Comparison of ENCODE assay signal across 10 cellular contexts in the genomic region with DNA sequence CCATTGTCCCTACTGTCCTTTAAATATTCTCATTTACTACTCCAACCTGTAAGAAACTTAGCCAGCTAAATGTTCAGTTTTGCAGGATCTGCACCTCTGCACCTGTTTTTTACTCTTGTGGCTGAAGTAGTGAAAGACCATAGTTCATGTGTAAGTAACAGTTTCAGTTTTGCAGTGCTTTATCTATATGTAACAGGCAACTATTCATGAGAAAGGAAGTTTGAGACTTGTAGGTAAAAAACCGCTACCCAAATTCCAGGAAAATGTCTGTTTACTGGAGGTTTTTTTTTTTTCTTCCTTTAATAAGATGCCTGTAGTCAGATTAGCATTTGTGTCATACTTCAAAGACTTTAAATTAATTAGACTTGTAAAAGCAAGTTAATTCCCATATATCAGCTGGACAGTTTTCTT. TPM values are rescaled to one million over a fixed set of nuclear protein-coding genes. Genes with fewer than 3 reads are reported as not detected.
DNase-seq lines count a peak whose midpoint lies in the region; ATAC-seq, FAIRE-seq and TF ChIP-seq lines count a peak whose summit lies in the region.
"Had no signal": no experiment of that assay in that cellular context is flagged by ENCODE, and none has a peak within 500 bp of the region (broad histone marks: within the 10 kb centered on the region; RNA-seq: fewer than 3 reads in every experiment).

No MANE protein-coding gene starts in this region.

- H3K4me1 Mint-ChIP-seq in activated naive CD4-positive, alpha-beta T cell treated with anti-CD3 and anti-CD28 coated beads, Interleukin-2, amount 10 ng/mL, durations not matched to agents 7 days and 5 days, result peaks cover 51% of the 10 kb centered on the region
- H3K4me1 Mint-ChIP-seq in activated CD4-positive, alpha-beta memory T cell treated with anti-CD3 and anti-CD28 coated beads for 36 hours (ENCODE audit: low read depth), result peaks cover 51% of the 10 kb centered on the region

- no peaks in the 10 kb centered on the region for H3K36me3 ChIP-seq in upper lobe of left lung
- H3K36me3 ChIP-seq: thyroid gland had no signal

- CTCF ChIA-PET in activated naive CD4-positive, alpha-beta T cell treated with anti-CD3 and anti-CD28 coated beads, Interleukin-2, amount 10 ng/mL, durations not matched to agents 7 days and 5 days (lab: Charles Lee), result interaction anchor here (0.7 to 2.3 kb wide), 10 partner anchors 13 to 65 kb away, joined by 3 to 10 read pairs (median 4); no protein-coding TSS in a partner anchor
- CTCF ChIA-PET in activated CD4-positive, alpha-beta memory T cell treated with anti-CD3 and anti-CD28 coated beads for 36 hours (lab: Charles Lee), result interaction anchor here (1.0 to 2.0 kb wide), 8 partner anchors 9 to 200 kb away, joined by 3 to 9 read pairs (median 5); no protein-coding TSS in a partner anchor

- H3K27me3 ChIP-seq in upper lobe of left lung, result no peaks in the 10 kb centered on the region
- H3K27me3 ChIP-seq: thyroid gland had no signal

- no peaks in the 10 kb centered on the region for H3K9me3 ChIP-seq in upper lobe of left lung
- H3K9me3 ChIP-seq: thyroid gland had no signal

- no peaks in the 10 kb centered on the region for H3K27me3 Mint-ChIP-seq in activated naive CD4-positive, alpha-beta T cell treated with anti-CD3 and anti-CD28 coated beads, Interleukin-2, amount 10 ng/mL, durations not matched to agents 7 days and 5 days
- H3K27me3 Mint-ChIP-seq in activated CD4-positive, alpha-beta memory T cell treated with anti-CD3 and anti-CD28 coated beads for 36 hours, result no peaks in the 10 kb centered on the region

- H3K27ac Mint-ChIP-seq in activated naive CD4-positive, alpha-beta T cell treated with anti-CD3 and anti-CD28 coated beads, Interleukin-2, amount 10 ng/mL, durations not matched to agents 7 days and 5 days, result peak overlapping the region; percentile 89
- H3K27ac Mint-ChIP-seq in activated CD4-positive, alpha-beta memory T cell treated with anti-CD3 and anti-CD28 coated beads for 36 hours, result peak overlapping the region; percentile 88

- peaks cover 10 to 26% (median 21%) of the 10 kb centered on the region in 4 donors for H3K4me1 ChIP-seq in upper lobe of left lung
- H3K4me1 ChIP-seq: thyroid gland had no signal

- TF ChIP-seq CTCF in upper lobe of left lung (IDR thresholded peaks at IDR 0.05), result no peak

- no peak for TF ChIP-seq EP300 in upper lobe of left lung (IDR thresholded peaks at IDR 0.05)

- DNase-seq in activated naive CD4-positive, alpha-beta T cell treated with anti-CD3 and anti-CD28 coated beads, Interleukin-2, amount 10 ng/mL, durations not matched to agents 7 days and 5 days, result peak; percentile 43
- no peak for DNase-seq in activated naive CD4-positive, alpha-beta T cell treated with anti-CD3 and anti-CD28 coated beads, Interleukin-2, amount 50 U/mL, for 16 hours
- DNase-seq in activated CD4-positive, alpha-beta memory T cell treated with anti-CD3 and anti-CD28 coated beads for 36 hours, result no peak
- DNase-seq in upper lobe of left lung (no peak), urothelium cell line (ENCODE audit: low spot score) (no peak), ureter (ENCODE audit: low spot score) (no peak)
- no peak for DNase-seq in NK-92 treated with Interleukin-12 subunit alpha and Interleukin-12 subunit beta, amount 100 ng/mL, for 24 hours (lab: John Stamatoyannopoulos, UW)
- DNase-seq: thyroid gland had no signal

- ATAC-seq in HG03064 (IDR thresholded peaks at IDR 0.05; ENCODE audit: low read depth, unreplicated experiment) (peak; percentile 58), upper lobe of left lung (ENCODE audit: low FRiP score in 2 of 2) (no peak)

- H3K36me3 Mint-ChIP-seq in activated naive CD4-positive, alpha-beta T cell treated with anti-CD3 and anti-CD28 coated beads, Interleukin-2, amount 10 ng/mL, durations not matched to agents 7 days and 5 days, result peaks cover 17% of the 10 kb centered on the region
- H3K36me3 Mint-ChIP-seq in activated CD4-positive, alpha-beta memory T cell treated with anti-CD3 and anti-CD28 coated beads for 36 hours, result peaks cover 4% of the 10 kb centered on the region

- FAIRE-seq in urothelium cell line (lab: Jason Lieb, UNC), result no peak

- 30 to 40% methylated on average over 1 of the region's 1 CpG for WGBS in upper lobe of left lung, 2 donors

- no peaks in the 10 kb centered on the region for H3K9me3 Mint-ChIP-seq in activated naive CD4-positive, alpha-beta T cell treated with anti-CD3 and anti-CD28 coated beads, Interleukin-2, amount 10 ng/mL, durations not matched to agents 7 days and 5 days
- no peaks in the 10 kb centered on the region for H3K9me3 Mint-ChIP-seq in activated CD4-positive, alpha-beta memory T cell treated with anti-CD3 and anti-CD28 coated beads for 36 hours

- POLR2A ChIA-PET in activated CD4-positive, alpha-beta memory T cell treated with anti-CD3 and anti-CD28 coated beads for 36 hours (lab: Charles Lee), result interaction anchor here (0.6 to 6.8 kb wide), 13 partner anchors 13 to 68 kb away, joined by 3 to 107 read pairs (median 25); a partner anchor contains a TSS

- peak overlapping the region; percentile 98 for H3K4me3 Mint-ChIP-seq in activated naive CD4-positive, alpha-beta T cell treated with anti-CD3 and anti-CD28 coated beads, Interleukin-2, amount 10 ng/mL, durations not matched to agents 7 days and 5 days
- H3K4me3 Mint-ChIP-seq in activated CD4-positive, alpha-beta memory T cell treated with anti-CD3 and anti-CD28 coated beads for 36 hours, result peak overlapping the region; percentile 84

- no peak for TF ChIP-seq POLR2A in upper lobe of left lung (IDR thresholded peaks at IDR 0.05)

- peak overlapping the region; percentile 49 to 80 (median 54) for H3K27ac ChIP-seq in upper lobe of left lung
- H3K27ac ChIP-seq: C4-2B, thyroid gland had no signal

- intact Hi-C loops in activated CD4-positive, alpha-beta memory T cell treated with anti-CD3 and anti-CD28 coated beads for 36 hours (cut with micrococcal nuclease), result loop anchor here (1.0 to 5.0 kb wide), 5 partner anchors 15 to 1041 kb away; a partner anchor contains a TSS

- H3K4me3 ChIP-seq in upper lobe of left lung, result peak overlapping the region in 3 of 4 donors; percentile 18 to 29 (median 21)
- H3K4me3 ChIP-seq: thyroid gland had no signal

RNA-seq across cellular contexts. Expression of a gene that starts 25.4 kb away (rescaled TPM):
- total RNA-seq in activated CD4-positive, alpha-beta memory T cell treated with anti-CD3 and anti-CD28 coated beads for 36 hours, result 100 to 1,000 TPM; 290 to 302 TPM
- total RNA-seq in upper lobe of left lung (100 to 1,000 TPM; 231 to 506 (median 357) TPM), ureter (223 TPM)
